25 cellular contexts compared by ENCODE assay signal in genomic region chr7:21526448-21526847, GRCh38. TPM values are rescaled to one million over a fixed set of nuclear protein-coding genes. Genes with fewer than 3 reads are reported as not detected.
"Had no signal": no experiment of that assay in that cellular context is flagged by ENCODE, and none has a peak within 500 bp of the region (broad histone marks: within the 10 kb centered on the region; RNA-seq: fewer than 3 reads in every experiment).

No MANE protein-coding gene starts in this region.

- H3K4me1 Mint-ChIP-seq: mesothelial cell of epicardium, naive B cell had no signal

- ATAC-seq: esophagus mucosa, gastrocnemius medialis, heart right ventricle, left cardiac atrium, left lung, left ventricle myocardium superior, lower lobe of right lung, mucosa of descending colon had no signal

- H3K36me3 ChIP-seq: esophagus squamous epithelium, gastrocnemius medialis, heart right ventricle, left lung, lower lobe of right lung had no signal

- FAIRE-seq: colon, islet of Langerhans, keratinocyte had no signal

- H3K4me3 Mint-ChIP-seq: mesothelial cell of epicardium, naive B cell had no signal

- H3K27ac Mint-ChIP-seq: mesothelial cell of epicardium had no signal

- DNase-seq: dorsolateral prefrontal cortex; effector CD4-positive, alpha-beta T cell; effector memory CD4-positive, alpha-beta T cell; esophagus squamous epithelium; foreskin melanocyte; gastrocnemius medialis; glutamatergic neuron; head of caudate nucleus; heart right ventricle; hippocampal formation; left cardiac atrium; left ventricle myocardium superior; lower lobe of right lung; mesenchymal stem cell; mucosa of descending colon; naive B cell had no signal

- H3K27ac ChIP-seq: coronary artery, dorsolateral prefrontal cortex, epithelial cell of prostate, esophagus squamous epithelium, gastrocnemius medialis, heart right ventricle, left lung, lower lobe of right lung had no signal

- H3K36me3 Mint-ChIP-seq: mesothelial cell of epicardium, naive B cell had no signal

- H3K9me3 ChIP-seq: gastrocnemius medialis, heart right ventricle, mucosa of descending colon had no signal

- H3K4me3 ChIP-seq: coronary artery, dorsolateral prefrontal cortex, esophagus squamous epithelium, gastrocnemius medialis, heart right ventricle, left lung, lower lobe of right lung, mucosa of descending colon had no signal

- H3K27me3 ChIP-seq: dorsolateral prefrontal cortex, gastrocnemius medialis, left lung had no signal

- H3K4me1 ChIP-seq: esophagus squamous epithelium, gastrocnemius medialis, heart right ventricle, left lung, lower lobe of right lung had no signal

RNA-seq across cellular contexts. Expression of gene DNAH11, which starts 16.4 kb away (rescaled TPM):
- total RNA-seq: kidney epithelial cell had no signal
